35 cellular contexts compared by ENCODE assay signal in genomic region chr7:121323934-121324333, GRCh38. TPM values are rescaled to one million over a fixed set of nuclear protein-coding genes. Genes with fewer than 3 reads are reported as not detected.
"Had no signal": no experiment of that assay in that cellular context is flagged by ENCODE, and none has a peak within 500 bp of the region (broad histone marks: within the 10 kb centered on the region; RNA-seq: fewer than 3 reads in every experiment).

No MANE protein-coding gene starts in this region.

- H3K4me3 Mint-ChIP-seq: activated B cell treated with CpG ODN at 0.5 μM for 24 hours; activated CD4-positive, alpha-beta memory T cell treated with anti-CD3 and anti-CD28 coated beads, Interleukin-2, amount 10 ng/mL, durations not matched to agents 7 days and 5 days; activated CD8-positive, alpha-beta memory T cell treated with anti-CD3 and anti-CD28 coated beads, Interleukin-2, amount 10 ng/mL, durations not matched to agents 7 days and 5 days; activated naive CD4-positive, alpha-beta T cell treated with anti-CD3 and anti-CD28 coated beads, Interleukin-2, amount 10 ng/mL, durations not matched to agents 7 days and 5 days; activated naive CD8-positive, alpha-beta T cell; activated naive CD8-positive, alpha-beta T cell treated with anti-CD3 and anti-CD28 coated beads, Interleukin-2, amount 50 U/mL, for 24 hours; brain had no signal

- H3K4me3 ChIP-seq: MG63 had no signal

- H3K27ac Mint-ChIP-seq: activated B cell treated with CpG ODN at 0.5 μM for 24 hours; activated CD4-positive, alpha-beta memory T cell treated with anti-CD3 and anti-CD28 coated beads, Interleukin-2, amount 10 ng/mL, durations not matched to agents 7 days and 5 days; activated CD8-positive, alpha-beta memory T cell treated with anti-CD3 and anti-CD28 coated beads, Interleukin-2, amount 10 ng/mL, durations not matched to agents 7 days and 5 days; activated naive CD4-positive, alpha-beta T cell treated with anti-CD3 and anti-CD28 coated beads, Interleukin-2, amount 10 ng/mL, durations not matched to agents 7 days and 5 days; activated naive CD8-positive, alpha-beta T cell; activated naive CD8-positive, alpha-beta T cell treated with anti-CD3 and anti-CD28 coated beads, Interleukin-2, amount 50 U/mL, for 24 hours; brain had no signal

- DNase-seq: activated B cell treated with CpG ODN at 0.5 μM for 24 hours; activated CD4-positive, alpha-beta memory T cell treated with anti-CD3 and anti-CD28 coated beads, Interleukin-2, amount 10 ng/mL, durations not matched to agents 7 days and 5 days; activated CD4-positive, alpha-beta T cell treated with anti-CD3 and anti-CD28 coated beads for 4 hours; activated CD4-positive, CD25-positive, alpha-beta regulatory T cell treated with anti-CD3 and anti-CD28 coated beads, Interleukin-2, amount 50 U/mL, for 72 hours; activated CD8-positive, alpha-beta memory T cell treated with anti-CD3 and anti-CD28 coated beads for 24 hours; activated CD8-positive, alpha-beta memory T cell treated with anti-CD3 and anti-CD28 coated beads, Interleukin-2, amount 10 ng/mL, durations not matched to agents 7 days and 5 days; activated CD8-positive, alpha-beta memory T cell treated with anti-CD3 and anti-CD28 coated beads, Interleukin-2, amount 50 U/mL, for 48 hours; activated effector memory CD4-positive, alpha-beta T cell treated with Interleukin-2 at 50 U/mL for 16 hours; activated naive CD4-positive, alpha-beta T cell treated with anti-CD3 and anti-CD28 coated beads, Interleukin-2, amount 10 ng/mL, durations not matched to agents 7 days and 5 days; activated naive CD8-positive, alpha-beta T cell treated with anti-CD3 and anti-CD28 coated beads, Interleukin-2, amount 50 U/mL, for 24 hours; activated T-cell treated with anti-CD3 and anti-CD28 coated beads, Interleukin-2, amount 50 U/mL, for 48 hours; anterior cingulate cortex; caudate nucleus; cerebellar nuclear complex; Kasumi-1; MG63; NCI-H1092; NCI-H146; NCI-H187; NCI-H2029 treated with DMSO at 0.1 percent for 48 hours; NCI-H345; NCI-H524 treated with DMSO at 0.1 percent for 48 hours; NCI-H748 treated with DMSO at 0.1 percent for 48 hours; NK-92 treated with Interleukin-12 subunit alpha and Interleukin-12 subunit beta, amount 100 ng/mL, for 24 hours; OCI-M1; Right ventricle myocardium superior; SW 1271; T-helper 1 cell; T-helper 2 cell; T-helper 9 cell had no signal

- H3K9me3 Mint-ChIP-seq: activated B cell treated with CpG ODN at 0.5 μM for 24 hours; activated CD4-positive, alpha-beta memory T cell treated with anti-CD3 and anti-CD28 coated beads, Interleukin-2, amount 10 ng/mL, durations not matched to agents 7 days and 5 days; activated naive CD4-positive, alpha-beta T cell treated with anti-CD3 and anti-CD28 coated beads, Interleukin-2, amount 10 ng/mL, durations not matched to agents 7 days and 5 days; activated naive CD8-positive, alpha-beta T cell treated with anti-CD3 and anti-CD28 coated beads, Interleukin-2, amount 50 U/mL, for 24 hours had no signal

- H3K9me3 ChIP-seq: MG63 had no signal

- H3K27ac ChIP-seq: VCaP had no signal

- H3K4me1 Mint-ChIP-seq: activated naive CD4-positive, alpha-beta T cell treated with anti-CD3 and anti-CD28 coated beads, Interleukin-2, amount 10 ng/mL, durations not matched to agents 7 days and 5 days had no signal

- ATAC-seq: activated CD8-positive, alpha-beta memory T cell treated with anti-CD3 and anti-CD28 coated beads, Interleukin-2, amount 10 ng/mL, durations not matched to agents 7 days and 5 days; activated naive CD8-positive, alpha-beta T cell treated with anti-CD3 and anti-CD28 coated beads, Interleukin-2, amount 50 U/mL, for 24 hours had no signal

- H3K36me3 Mint-ChIP-seq: activated CD8-positive, alpha-beta memory T cell treated with anti-CD3 and anti-CD28 coated beads, Interleukin-2, amount 10 ng/mL, durations not matched to agents 7 days and 5 days; activated naive CD4-positive, alpha-beta T cell treated with anti-CD3 and anti-CD28 coated beads, Interleukin-2, amount 10 ng/mL, durations not matched to agents 7 days and 5 days; activated naive CD8-positive, alpha-beta T cell; brain had no signal

- H3K36me3 ChIP-seq: MG63 had no signal

RNA-seq across cellular contexts. Expression of gene WNT16, which starts 4.9 kb away (rescaled TPM):
- total RNA-seq: activated CD4-positive, alpha-beta memory T cell treated with anti-CD3 and anti-CD28 coated beads, Interleukin-2, amount 10 ng/mL, durations not matched to agents 7 days and 5 days; activated CD8-positive, alpha-beta memory T cell treated with anti-CD3 and anti-CD28 coated beads, Interleukin-2, amount 10 ng/mL, durations not matched to agents 7 days and 5 days; bronchial epithelial cell; NCI-H460; Right ventricle myocardium superior had no signal
